ENCODE assay signal across 1 cellular context in the genomic region with DNA sequence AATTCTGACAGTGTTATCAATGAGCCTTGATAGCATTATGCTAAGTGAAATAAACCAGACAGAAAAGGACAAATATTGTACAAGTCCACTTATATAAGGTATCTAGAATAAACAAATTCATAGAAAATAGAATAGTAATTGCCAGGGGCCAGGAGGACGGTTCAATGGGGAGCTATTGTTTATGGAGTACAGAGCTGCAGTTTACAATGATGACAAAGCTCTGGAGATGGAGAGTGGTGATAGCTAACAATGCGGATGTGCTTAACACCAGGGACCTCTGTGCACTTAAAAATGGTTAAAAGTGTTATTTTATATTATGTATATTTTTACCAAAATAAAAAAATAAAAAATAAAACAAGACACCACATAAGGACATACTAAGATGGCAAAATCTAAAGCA.
A peak's percentile ranks its signal among the peaks of the same experiment; 100 is the strongest.
TF ChIP-seq lines count a peak whose summit lies in the region.

No MANE protein-coding gene starts in this region.

TF ChIP-seq in K562, 482 proteins besides CTCF, POLR2A, EP300 and RAD21 (continued from another document):
- TF ChIP-seq, protein P1, sequence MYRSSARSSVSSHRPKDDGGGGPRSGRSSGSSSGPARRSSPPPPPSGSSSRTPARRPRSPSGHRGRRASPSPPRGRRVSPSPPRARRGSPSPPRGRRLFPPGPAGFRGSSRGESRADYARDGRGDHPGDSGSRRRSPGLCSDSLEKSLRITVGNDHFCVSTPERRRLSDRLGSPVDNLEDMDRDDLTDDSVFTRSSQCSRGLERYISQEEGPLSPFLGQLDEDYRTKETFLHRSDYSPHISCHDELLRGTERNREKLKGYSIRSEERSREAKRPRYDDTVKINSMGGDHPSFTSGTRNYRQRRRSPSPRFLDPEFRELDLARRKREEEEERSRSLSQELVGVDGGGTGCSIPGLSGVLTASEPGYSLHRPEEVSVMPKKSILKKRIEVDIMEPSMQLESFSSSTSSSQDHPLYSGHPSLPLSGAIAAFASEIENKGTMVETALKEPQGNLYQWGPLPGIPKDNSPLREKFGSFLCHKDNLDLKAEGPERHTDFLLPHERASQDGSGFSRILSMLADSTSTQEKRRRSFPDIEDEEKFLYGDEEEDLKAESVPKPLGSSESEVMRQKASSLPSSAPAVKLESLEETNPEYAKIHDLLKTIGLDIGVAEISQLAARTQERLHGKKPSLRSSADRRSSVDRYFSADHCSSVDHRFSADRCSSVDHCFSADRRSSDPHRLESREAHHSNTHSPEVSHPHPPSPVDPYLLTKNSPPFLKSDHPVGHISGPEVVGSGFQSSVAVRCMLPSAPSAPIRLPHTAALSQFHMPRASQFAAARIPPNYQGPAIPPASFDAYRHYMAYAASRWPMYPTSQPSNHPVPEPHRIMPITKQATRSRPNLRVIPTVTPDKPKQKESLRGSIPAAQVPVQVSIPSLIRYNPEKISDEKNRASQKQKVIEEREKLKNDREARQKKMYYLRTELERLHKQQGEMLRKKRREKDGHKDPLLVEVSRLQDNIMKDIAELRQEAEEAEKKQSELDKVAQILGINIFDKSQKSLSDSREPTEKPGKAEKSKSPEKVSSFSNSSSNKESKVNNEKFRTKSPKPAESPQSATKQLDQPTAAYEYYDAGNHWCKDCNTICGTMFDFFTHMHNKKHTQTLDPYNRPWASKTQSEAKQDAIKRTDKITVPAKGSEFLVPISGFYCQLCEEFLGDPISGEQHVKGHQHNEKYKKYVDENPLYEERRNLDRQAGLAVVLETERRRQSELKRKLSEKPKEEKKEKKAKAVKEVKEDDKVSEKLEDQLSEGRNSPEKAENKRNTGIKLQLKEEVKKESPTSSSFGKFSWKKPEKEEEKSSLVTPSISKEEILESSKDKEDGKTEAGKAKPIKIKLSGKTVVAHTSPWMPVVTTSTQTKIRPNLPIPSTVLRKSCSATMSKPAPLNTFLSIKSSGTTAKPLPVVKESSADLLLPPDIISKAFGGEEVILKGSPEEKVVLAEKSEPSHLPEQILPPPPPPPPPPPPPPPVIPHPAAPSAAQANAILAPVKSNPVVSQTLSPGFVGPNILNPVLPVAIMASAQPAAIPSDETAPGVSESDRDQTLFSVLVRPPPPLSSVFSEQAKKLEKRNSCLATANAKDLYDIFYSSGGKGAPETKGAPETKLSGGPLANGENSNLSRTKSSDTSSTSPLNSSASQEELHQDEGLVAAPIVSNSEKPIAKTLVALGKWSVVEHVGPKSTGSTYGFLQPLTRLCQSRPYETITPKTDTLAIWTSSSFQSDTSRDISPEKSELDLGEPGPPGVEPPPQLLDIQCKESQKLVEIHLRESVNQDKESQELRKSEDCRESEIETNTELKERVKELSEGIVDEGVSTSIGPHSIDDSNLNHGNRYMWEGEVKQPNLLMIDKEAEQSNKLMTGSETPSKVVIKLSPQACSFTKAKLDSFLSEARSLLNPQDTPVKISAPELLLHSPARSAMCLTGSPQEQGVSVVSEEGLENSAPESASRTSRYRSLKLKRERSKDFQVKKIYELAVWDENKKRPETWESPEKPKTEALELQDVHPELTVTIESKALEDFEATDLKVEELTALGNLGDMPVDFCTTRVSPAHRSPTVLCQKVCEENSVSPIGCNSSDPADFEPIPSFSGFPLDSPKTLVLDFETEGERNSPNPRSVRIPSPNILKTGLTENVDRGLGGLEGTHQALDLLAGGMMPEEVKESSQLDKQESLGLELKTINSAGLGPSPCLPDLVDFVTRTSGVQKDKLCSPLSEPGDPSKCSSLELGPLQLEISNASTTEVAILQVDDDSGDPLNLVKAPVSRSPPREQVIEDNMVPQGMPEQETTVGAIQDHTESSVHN (IDR thresholded peaks at IDR 0.05; ENCODE audit: borderline replicate concordance in 1 of 2, low read depth in 1 of 2): no peak
- TF ChIP-seq ZEB2 (IDR thresholded peaks at IDR 0.05) (no peak), SOX6 (IDR thresholded peaks at IDR 0.05) (peak; percentile 71), LCOR (CRISPR knock-in tag; IDR thresholded peaks at IDR 0.05) (no peak), RCOR1 (IDR thresholded peaks at IDR 0.05; ENCODE audit: borderline replicate concordance in 1 of 2, low read depth in 2 of 2, low read length in 2 of 2) (peak in 1 of 2 experiments; percentile 15; a peak in 1 of 4 replicates), CBFA2T2 (conservative IDR thresholded peaks at IDR 0.05) (no peak), E2F5 (CRISPR knock-in tag; IDR thresholded peaks at IDR 0.05) (no peak), ELK3 (CRISPR knock-in tag; IDR thresholded peaks at IDR 0.05) (no peak), MYBL2 (IDR thresholded peaks at IDR 0.05; ENCODE audit: low read depth) (no peak), MYBL2 (CRISPR knock-in tag; IDR thresholded peaks at IDR 0.05; ENCODE audit: borderline replicate concordance) (no peak), KAT2B (IDR thresholded peaks at IDR 0.05; ENCODE audit: low read depth, low read length) (no peak), RBM14 (IDR thresholded peaks at IDR 0.05; ENCODE audit: borderline replicate concordance, insufficient read depth, low read depth, low read length) (no peak), ZNF121 (CRISPR knock-in tag; conservative IDR thresholded peaks at IDR 0.05) (no peak), TRIM28 (IDR thresholded peaks at IDR 0.05) (no peak), NR2F6 (CRISPR knock-in tag; IDR thresholded peaks at IDR 0.05) (no peak)
- TF ChIP-seq, protein P2, sequence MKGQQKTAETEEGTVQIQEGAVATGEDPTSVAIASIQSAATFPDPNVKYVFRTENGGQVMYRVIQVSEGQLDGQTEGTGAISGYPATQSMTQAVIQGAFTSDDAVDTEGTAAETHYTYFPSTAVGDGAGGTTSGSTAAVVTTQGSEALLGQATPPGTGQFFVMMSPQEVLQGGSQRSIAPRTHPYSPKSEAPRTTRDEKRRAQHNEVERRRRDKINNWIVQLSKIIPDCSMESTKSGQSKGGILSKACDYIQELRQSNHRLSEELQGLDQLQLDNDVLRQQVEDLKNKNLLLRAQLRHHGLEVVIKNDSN (CRISPR knock-in tag; IDR thresholded peaks at IDR 0.05): no peak
